In genomic region chr19:46924874-46925547, GRCh38 we compare ENCODE assay signal across 8 cellular contexts.
DNase-seq lines count a peak whose midpoint lies in the region; ATAC-seq and TF ChIP-seq lines count a peak whose summit lies in the region.

No MANE protein-coding gene starts in this region.

- no peak for ATAC-seq in naive thymus-derived CD8-positive, alpha-beta T cell
- no peak for ATAC-seq in HG02970 (IDR thresholded peaks at IDR 0.05; ENCODE audit: low FRiP score, unreplicated experiment)
- no peak for ATAC-seq in HG02973 (IDR thresholded peaks at IDR 0.05; ENCODE audit: unreplicated experiment)

- POLR2A ChIA-PET in naive thymus-derived CD8-positive, alpha-beta T cell (lab: Charles Lee) = interaction anchor here (0.5 to 1.2 kb wide), 3 partner anchors 9 to 64 kb away, joined by 3 to 4 read pairs (median 4); partner anchors contain the start of gene ARHGAP35

- peak overlapping the region in 7 of 10 donors; percentile 15 to 82 (median 44) for H3K4me3 Mint-ChIP-seq in naive thymus-derived CD8-positive, alpha-beta T cell

- no peak for TF ChIP-seq CTCF in LNCaP clone FGC (IDR thresholded peaks at IDR 0.05; ENCODE audit: control insufficient read depth, extremely low read depth, insufficient read depth)

- DNase-seq in Ammon's horn (ENCODE audit: low spot score) (peak; percentile 37), LNCaP clone FGC (ENCODE audit: low read depth) (peak; percentile 92), NCI-H446 (lab: John Stamatoyannopoulos, UW) (no peak), NCI-H2107 (lab: John Stamatoyannopoulos, UW) (no peak)
- no peak for DNase-seq in naive thymus-derived CD8-positive, alpha-beta T cell

- no peaks in the 10 kb centered on the region for H3K27me3 Mint-ChIP-seq in naive thymus-derived CD8-positive, alpha-beta T cell

- peak overlapping the region; percentile 95 for H3K27ac ChIP-seq in cingulate gyrus (ENCODE audit: low read depth, low read length)

- H3K36me3 Mint-ChIP-seq in naive thymus-derived CD8-positive, alpha-beta T cell = peaks cover 1 to 33% (median 14%) of the 10 kb centered on the region in 3 donors

- peaks cover 19 to 53% (median 50%) of the 10 kb centered on the region in 4 donors for H3K4me1 Mint-ChIP-seq in naive thymus-derived CD8-positive, alpha-beta T cell

- peak overlapping the region; percentile 32 for H3K4me3 ChIP-seq in LNCaP clone FGC (ENCODE audit: low read depth, low read length)

- no peaks in the 10 kb centered on the region for H3K9me3 Mint-ChIP-seq in naive thymus-derived CD8-positive, alpha-beta T cell

- peak overlapping the region in 5 of 10 donors; percentile 1 to 68 (median 60) for H3K27ac Mint-ChIP-seq in naive thymus-derived CD8-positive, alpha-beta T cell

Comparison
In these comparisons a context has a peak if more than half of its experiments do, and no peak if none do; other contexts are left out.
1. DNase-seq: peak in Ammon's horn (single experiment) and LNCaP clone FGC (single experiment); none in naive thymus-derived CD8-positive, alpha-beta T cell (0 of 10), NCI-H446 (0 of 2) and NCI-H2107 (single experiment).